In genomic region chr17:36001862-36002603, GRCh38 we compare ENCODE assay signal across 20 cellular contexts. TPM values are rescaled to one million over a fixed set of nuclear protein-coding genes. Genes with fewer than 3 reads are reported as not detected.
DNase-seq lines count a peak whose midpoint lies in the region; ATAC-seq, FAIRE-seq and TF ChIP-seq lines count a peak whose summit lies in the region.
"Had no signal": no experiment of that assay in that cellular context is flagged by ENCODE, and none has a peak within 500 bp of the region (broad histone marks: within the 10 kb centered on the region; RNA-seq: fewer than 3 reads in every experiment).

No MANE protein-coding gene starts in this region.

- no peaks in the 10 kb centered on the region for H3K36me3 ChIP-seq in bronchial epithelial cell (ENCODE audit: control insufficient read depth, insufficient read depth, low read length)
- no peaks in the 10 kb centered on the region for H3K36me3 ChIP-seq in mucosa of stomach (ENCODE audit: control insufficient read depth, insufficient read depth, low read length)
- no peaks in the 10 kb centered on the region for H3K36me3 ChIP-seq in aorta (ENCODE audit: control insufficient read depth in 1 of 2, insufficient read depth in 2 of 2, low read length in 1 of 2)
- no peaks in the 10 kb centered on the region for H3K36me3 ChIP-seq in mesendoderm (ENCODE audit: control insufficient read depth, insufficient read depth, low read length)
- H3K36me3 ChIP-seq: HAP-1 had no signal

- H4K8ac ChIP-seq in mesendoderm (ENCODE audit: low read depth, low read length): no peak overlapping the region

- peak; percentile 3 for DNase-seq in NCI-H2171 treated with DMSO at 0.1 percent for 48 hours (lab: John Stamatoyannopoulos, UW)
- no peak for DNase-seq in NCI-H2171 (lab: John Stamatoyannopoulos, UW)
- DNase-seq in bronchial epithelial cell (ENCODE audit: low read depth): peak; percentile 7
- no peak for DNase-seq in aorta
- DNase-seq in cerebellar nuclear complex (lab: John Stamatoyannopoulos, UW): no peak
- DNase-seq in mesendoderm: no peak
- DNase-seq: ACHN; activated naive CD8-positive, alpha-beta T cell treated with anti-CD3 and anti-CD28 coated beads for 36 hours; CD8-positive, alpha-beta T cell; NCI-H1048; NCI-H510A treated with DMSO at 0.1 percent for 48 hours; occipital lobe had no signal

- no peak overlapping the region for H3K56ac ChIP-seq in mesendoderm (ENCODE audit: low read length)

- H3K4ac ChIP-seq in mesendoderm (ENCODE audit: low read depth, low read length): no peak overlapping the region

- no peak overlapping the region for H3K18ac ChIP-seq in mesendoderm (ENCODE audit: low read length)

- intact Hi-C loops in aorta (cut with DNase I): loop anchor here in 1 of 2 donors (10.0 kb wide), 1 partner anchor 47 kb away; no protein-coding TSS in a partner anchor

- peaks cover 32% of the 10 kb centered on the region for H3K4me1 ChIP-seq in mucosa of stomach (ENCODE audit: control insufficient read depth, insufficient read depth, low read length)
- no peaks in the 10 kb centered on the region for H3K4me1 ChIP-seq in aorta (ENCODE audit: control insufficient read depth in 1 of 2, insufficient read depth in 2 of 2, low read length in 2 of 2)
- no peaks in the 10 kb centered on the region for H3K4me1 ChIP-seq in mesendoderm (ENCODE audit: control insufficient read depth, low read depth, low read length)
- H3K4me1 ChIP-seq: HAP-1 had no signal

- no peaks in the 10 kb centered on the region for H3K79me1 ChIP-seq in mesendoderm (ENCODE audit: low read length)

- H3K4me2 ChIP-seq in mesendoderm (ENCODE audit: low read length): no peak overlapping the region

- H2BK5ac ChIP-seq in mesendoderm (ENCODE audit: low read length): no peak overlapping the region

- 77 to 79% methylated on average over 6 of the region's 6 CpGs for WGBS in aorta, 2 donors
- no CpG with 5 or more reads among the region's 6 CpGs for WGBS in mesendoderm (ENCODE audit: extremely low coverage, insufficient coverage, low lambda C conversion rate)

- no peak overlapping the region for H2AK5ac ChIP-seq in mesendoderm (ENCODE audit: low read length)

- no peak overlapping the region for H2BK120ac ChIP-seq in mesendoderm (ENCODE audit: low read depth, low read length)

- H3K9ac ChIP-seq in mucosa of stomach (ENCODE audit: low read length) (peak overlapping the region; percentile 16), mesendoderm (ENCODE audit: low read length) (no peak overlapping the region)

- FAIRE-seq in bronchial epithelial cell (lab: Jason Lieb, UNC): no peak
- FAIRE-seq: G401.6, GM12892, TTC549, urothelium cell line had no signal

- ATAC-seq in aorta (ENCODE audit: low FRiP score) (peak; percentile 39), HG03442 (IDR thresholded peaks at IDR 0.05; ENCODE audit: unreplicated experiment) (no peak)
- ATAC-seq: CD8-positive, alpha-beta T cell had no signal

- no peak overlapping the region for H3K4me3 ChIP-seq in bronchial epithelial cell (ENCODE audit: low read depth, low read length)
- H3K4me3 ChIP-seq in mucosa of stomach (ENCODE audit: low read length): no peak overlapping the region
- H3K4me3 ChIP-seq in aorta (ENCODE audit: low read length in 2 of 2): no peak overlapping the region
- no peak overlapping the region for H3K4me3 ChIP-seq in mesendoderm (ENCODE audit: low read length)
- H3K4me3 ChIP-seq: HAP-1 had no signal

- H2BK15ac ChIP-seq in mesendoderm (replicated peaks; ENCODE audit: low read depth): no peak overlapping the region

- no peaks in the 10 kb centered on the region for H3K79me2 ChIP-seq in mesendoderm (ENCODE audit: control insufficient read depth, insufficient read depth, low read length)

- TF ChIP-seq CTCF in bronchial epithelial cell (IDR thresholded peaks at IDR 0.05; ENCODE audit: insufficient read depth, low read length, severe bottlenecking): no peak

- H4K5ac ChIP-seq in mesendoderm (ENCODE audit: low read length): no peak overlapping the region

- no peak overlapping the region for H3K23ac ChIP-seq in mesendoderm (ENCODE audit: low read length)

- H3K9me3 ChIP-seq in mucosa of stomach (ENCODE audit: control insufficient read depth, low read length) (no peaks in the 10 kb centered on the region), aorta (ENCODE audit: control insufficient read depth, low read length) (no peaks in the 10 kb centered on the region)
- H3K9me3 ChIP-seq: HAP-1 had no signal

- H3K27ac ChIP-seq in aorta (ENCODE audit: low read depth in 1 of 2, low read length in 2 of 2): no peak overlapping the region
- H3K27ac ChIP-seq in mesendoderm (ENCODE audit: low read depth, low read length): no peak overlapping the region

- H3K27me3 ChIP-seq in bronchial epithelial cell (ENCODE audit: control insufficient read depth, insufficient read depth, low read length) (no peaks in the 10 kb centered on the region), mucosa of stomach (ENCODE audit: control insufficient read depth, insufficient read depth, low read length) (no peaks in the 10 kb centered on the region), aorta (ENCODE audit: control insufficient read depth in 1 of 2, insufficient read depth in 2 of 2, low read length in 1 of 2) (no peaks in the 10 kb centered on the region), mesendoderm (ENCODE audit: insufficient read depth, low read length, poor library complexity) (no peaks in the 10 kb centered on the region)

RNA-seq across cellular contexts. Expression of gene CCL15, which starts 0.7 kb away (rescaled TPM):
- total RNA-seq in bronchial epithelial cell (not detected in 2 replicates), aorta (not detected)
- 1 to 10 TPM in 1 of 2 donors, not detected in 1; 7.1 TPM for polyA plus RNA-seq in aorta
- polyA plus RNA-seq in mesendoderm (2013, experiment 1 of 2): not detected
- polyA plus RNA-seq in mesendoderm (2013, experiment 2 of 2): not detected
- total RNA-seq: activated naive CD8-positive, alpha-beta T cell treated with anti-CD3 and anti-CD28 coated beads for 36 hours; CD8-positive, alpha-beta T cell; occipital lobe had no signal
- polyA plus RNA-seq: IgD-negative memory B cell had no signal

RNA-seq across cellular contexts. Expression of gene CCL14, which starts 15.5 kb away (rescaled TPM):
- total RNA-seq in bronchial epithelial cell: not detected in 2 replicates
- 100 to 1,000 TPM; 136 to 224 TPM for total RNA-seq in aorta
- 1 to 10 TPM; 4.0 to 8.8 TPM for polyA plus RNA-seq in aorta
- not detected for polyA plus RNA-seq in mesendoderm (2013, experiment 1 of 2)
- polyA plus RNA-seq in mesendoderm (2013, experiment 2 of 2): not detected
- total RNA-seq: activated naive CD8-positive, alpha-beta T cell treated with anti-CD3 and anti-CD28 coated beads for 36 hours; CD8-positive, alpha-beta T cell; occipital lobe had no signal
- polyA plus RNA-seq: IgD-negative memory B cell had no signal

RNA-seq across cellular contexts. Expression of gene CCL23, which starts 15.7 kb away (rescaled TPM):
- total RNA-seq in bronchial epithelial cell (not detected in 2 replicates), aorta (1 to 10 TPM; 5.6 to 8.6 TPM)
- polyA plus RNA-seq in aorta: not detected
- polyA plus RNA-seq in mesendoderm (2013, experiment 1 of 2): not detected
- not detected for polyA plus RNA-seq in mesendoderm (2013, experiment 2 of 2)
- total RNA-seq: activated naive CD8-positive, alpha-beta T cell treated with anti-CD3 and anti-CD28 coated beads for 36 hours; CD8-positive, alpha-beta T cell; occipital lobe had no signal
- polyA plus RNA-seq: IgD-negative memory B cell had no signal

RNA-seq across cellular contexts. Expression of gene CCL16, which starts 20.7 kb away (rescaled TPM):
- total RNA-seq in bronchial epithelial cell (not detected in 2 replicates), aorta (1 to 10 TPM; 1.1 to 1.9 TPM)
- not detected for polyA plus RNA-seq in aorta
- polyA plus RNA-seq in mesendoderm (2013, experiment 1 of 2): not detected
- polyA plus RNA-seq in mesendoderm (2013, experiment 2 of 2): not detected
- total RNA-seq: activated naive CD8-positive, alpha-beta T cell treated with anti-CD3 and anti-CD28 coated beads for 36 hours; CD8-positive, alpha-beta T cell; occipital lobe had no signal
- polyA plus RNA-seq: IgD-negative memory B cell had no signal

RNA-seq across cellular contexts. Expression of gene LYZL6, which starts 58.5 kb away (rescaled TPM):
- not detected in 2 replicates for total RNA-seq in bronchial epithelial cell
- total RNA-seq in aorta: not detected
- not detected for polyA plus RNA-seq in aorta
- polyA plus RNA-seq in mesendoderm (2013, experiment 1 of 2): not detected
- polyA plus RNA-seq in mesendoderm (2013, experiment 2 of 2): not detected
- total RNA-seq: activated naive CD8-positive, alpha-beta T cell treated with anti-CD3 and anti-CD28 coated beads for 36 hours; CD8-positive, alpha-beta T cell; occipital lobe had no signal
- polyA plus RNA-seq: IgD-negative memory B cell had no signal

Comparison
In these comparisons a context has a peak if more than half of its experiments do, and no peak if none do; other contexts are left out.
1. DNase-seq: peak in NCI-H2171 treated with DMSO at 0.1 percent for 48 hours (single experiment) and bronchial epithelial cell (single experiment); none in NCI-H2171 (single experiment), aorta (0 of 2), cerebellar nuclear complex (0 of 2) and mesendoderm (single experiment).
2. RNA of gene CCL14, which starts 15.5 kb away (total RNA-seq): 136 to 224 TPM in aorta; not detected in bronchial epithelial cell; every median in the first group is over 100 times any median in the second.